In the genomic region with DNA sequence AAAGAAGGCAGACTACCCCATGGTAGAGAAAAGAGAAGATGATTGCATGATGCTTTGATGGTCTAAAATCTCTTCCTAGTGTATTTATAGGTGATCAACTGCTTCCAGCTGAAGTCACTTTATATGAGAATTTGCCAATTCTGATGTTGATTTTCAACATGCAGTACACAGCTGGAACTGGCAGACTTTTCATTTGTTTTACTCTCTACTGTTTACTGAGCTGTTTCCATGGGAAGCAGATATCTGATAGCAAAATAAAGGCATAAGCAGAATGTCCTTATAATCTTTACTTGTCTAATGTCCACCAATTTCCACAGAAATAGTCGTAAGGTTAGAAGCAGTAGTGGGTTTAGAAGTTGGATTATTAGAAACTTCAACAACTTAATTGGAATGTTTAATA, we compare ENCODE assay signal across 18 cellular contexts.
DNase-seq lines count a peak whose midpoint lies in the region; ATAC-seq and TF ChIP-seq lines count a peak whose summit lies in the region.
"Had no signal": no experiment of that assay in that cellular context is flagged by ENCODE, and none has a peak within 500 bp of the region (broad histone marks: within the 10 kb centered on the region; RNA-seq: fewer than 3 reads in every experiment).

No MANE protein-coding gene starts in this region.

- peak overlapping the region; percentile 32 for H3K4me2 ChIP-seq in parathyroid adenoma (ENCODE audit: low read length)
- H3K4me2 ChIP-seq: BLaER1, KMS-11 had no signal

- H3K9me3 ChIP-seq in parathyroid adenoma (ENCODE audit: control insufficient read depth, low read length) (no peaks in the 10 kb centered on the region), sigmoid colon (no peaks in the 10 kb centered on the region)
- H3K9me3 ChIP-seq: BLaER1, SJCRH30 had no signal

- no peak overlapping the region for H3K4me3 ChIP-seq in parathyroid adenoma (ENCODE audit: low read depth, low read length)
- no peak overlapping the region for H3K4me3 ChIP-seq in sigmoid colon
- H3K4me3 ChIP-seq: BLaER1, SJCRH30 had no signal

- intact Hi-C loops in sigmoid colon (cut with DNase I): no loop called here

- TF ChIP-seq EP300 in sigmoid colon (IDR thresholded peaks at IDR 0.05): no peak

- DNase-seq in DMS53 (lab: John Stamatoyannopoulos, UW) (peak; percentile 80), DMS53 treated with DMSO at 0.1 percent for 48 hours (lab: John Stamatoyannopoulos, UW; ENCODE audit: unreplicated experiment) (no peak), NCI-H69 (lab: John Stamatoyannopoulos, UW) (peak; percentile 5), fibroblast of peridontal ligament (ENCODE audit: extremely low read depth) (peak; percentile 19), sigmoid colon (no peak)
- DNase-seq in activated CD4-positive, CD25-positive, alpha-beta regulatory T cell (lab: John Stamatoyannopoulos, UW): no peak
- DNase-seq: DMS 273 treated with DMSO at 0.1 percent for 48 hours, EL, H7, NCI-H446 treated with DMSO at 0.1 percent for 48 hours, OCI-M1, SJCRH30 had no signal

- peak overlapping the region; percentile 53 for H2AFZ ChIP-seq in parathyroid adenoma

- no peak for ATAC-seq in HG02870 (IDR thresholded peaks at IDR 0.05; ENCODE audit: unreplicated experiment)

- H3K79me2 ChIP-seq in parathyroid adenoma: no peaks in the 10 kb centered on the region

- TF ChIP-seq CTCF in parathyroid adenoma (IDR thresholded peaks at IDR 0.05): no peak
- TF ChIP-seq CTCF in sigmoid colon (IDR thresholded peaks at IDR 0.05): no peak

- no peak overlapping the region for H3K9ac ChIP-seq in parathyroid adenoma
- H3K9ac ChIP-seq: BLaER1, KMS-11 had no signal

- no peaks in the 10 kb centered on the region for H3K4me1 ChIP-seq in parathyroid adenoma
- no peaks in the 10 kb centered on the region for H3K4me1 ChIP-seq in sigmoid colon
- H3K4me1 ChIP-seq: SJCRH30 had no signal

- no peaks in the 10 kb centered on the region for H3K27me3 ChIP-seq in parathyroid adenoma (ENCODE audit: control insufficient read depth, insufficient read depth, low read length)
- no peaks in the 10 kb centered on the region for H3K27me3 ChIP-seq in sigmoid colon
- H3K27me3 ChIP-seq: BLaER1, SJCRH30 had no signal

- H3K36me3 ChIP-seq in parathyroid adenoma (ENCODE audit: control insufficient read depth, insufficient read depth, low read length): no peaks in the 10 kb centered on the region
- H3K36me3 ChIP-seq in sigmoid colon: no peaks in the 10 kb centered on the region
- H3K36me3 ChIP-seq: BLaER1, SJCRH30 had no signal

- TF ChIP-seq POLR2A in sigmoid colon (IDR thresholded peaks at IDR 0.05): no peak

- H3K27ac ChIP-seq in parathyroid adenoma (no peak overlapping the region), sigmoid colon (no peak overlapping the region)
- H3K27ac ChIP-seq: 22Rv1, BLaER1, KMS-11, RWPE1, SJCRH30 had no signal

- WGBS in sigmoid colon, 2 donors: 40 to 72% methylated on average over 1 of the region's 1 CpG

Comparison
In these comparisons a context has a peak if more than half of its experiments do, and no peak if none do; other contexts are left out.
1. DNase-seq: peak in DMS53 (single experiment), NCI-H69 (single experiment) and fibroblast of peridontal ligament (single experiment); none in DMS53 treated with DMSO at 0.1 percent for 48 hours (single experiment), sigmoid colon (single experiment) and activated CD4-positive, CD25-positive, alpha-beta regulatory T cell (0 of 4).